ENCODE assay signal across 1 cellular context in genomic region chr1:160519542-160520435, GRCh38.
A peak's percentile ranks its signal among the peaks of the same experiment; 100 is the strongest.
TF ChIP-seq lines count a peak whose summit lies in the region.

No MANE protein-coding gene starts in this region.

TF ChIP-seq in K562, 482 proteins besides CTCF, POLR2A, EP300 and RAD21 (continued from another document and continues in another):
- TF ChIP-seq, protein P1, sequence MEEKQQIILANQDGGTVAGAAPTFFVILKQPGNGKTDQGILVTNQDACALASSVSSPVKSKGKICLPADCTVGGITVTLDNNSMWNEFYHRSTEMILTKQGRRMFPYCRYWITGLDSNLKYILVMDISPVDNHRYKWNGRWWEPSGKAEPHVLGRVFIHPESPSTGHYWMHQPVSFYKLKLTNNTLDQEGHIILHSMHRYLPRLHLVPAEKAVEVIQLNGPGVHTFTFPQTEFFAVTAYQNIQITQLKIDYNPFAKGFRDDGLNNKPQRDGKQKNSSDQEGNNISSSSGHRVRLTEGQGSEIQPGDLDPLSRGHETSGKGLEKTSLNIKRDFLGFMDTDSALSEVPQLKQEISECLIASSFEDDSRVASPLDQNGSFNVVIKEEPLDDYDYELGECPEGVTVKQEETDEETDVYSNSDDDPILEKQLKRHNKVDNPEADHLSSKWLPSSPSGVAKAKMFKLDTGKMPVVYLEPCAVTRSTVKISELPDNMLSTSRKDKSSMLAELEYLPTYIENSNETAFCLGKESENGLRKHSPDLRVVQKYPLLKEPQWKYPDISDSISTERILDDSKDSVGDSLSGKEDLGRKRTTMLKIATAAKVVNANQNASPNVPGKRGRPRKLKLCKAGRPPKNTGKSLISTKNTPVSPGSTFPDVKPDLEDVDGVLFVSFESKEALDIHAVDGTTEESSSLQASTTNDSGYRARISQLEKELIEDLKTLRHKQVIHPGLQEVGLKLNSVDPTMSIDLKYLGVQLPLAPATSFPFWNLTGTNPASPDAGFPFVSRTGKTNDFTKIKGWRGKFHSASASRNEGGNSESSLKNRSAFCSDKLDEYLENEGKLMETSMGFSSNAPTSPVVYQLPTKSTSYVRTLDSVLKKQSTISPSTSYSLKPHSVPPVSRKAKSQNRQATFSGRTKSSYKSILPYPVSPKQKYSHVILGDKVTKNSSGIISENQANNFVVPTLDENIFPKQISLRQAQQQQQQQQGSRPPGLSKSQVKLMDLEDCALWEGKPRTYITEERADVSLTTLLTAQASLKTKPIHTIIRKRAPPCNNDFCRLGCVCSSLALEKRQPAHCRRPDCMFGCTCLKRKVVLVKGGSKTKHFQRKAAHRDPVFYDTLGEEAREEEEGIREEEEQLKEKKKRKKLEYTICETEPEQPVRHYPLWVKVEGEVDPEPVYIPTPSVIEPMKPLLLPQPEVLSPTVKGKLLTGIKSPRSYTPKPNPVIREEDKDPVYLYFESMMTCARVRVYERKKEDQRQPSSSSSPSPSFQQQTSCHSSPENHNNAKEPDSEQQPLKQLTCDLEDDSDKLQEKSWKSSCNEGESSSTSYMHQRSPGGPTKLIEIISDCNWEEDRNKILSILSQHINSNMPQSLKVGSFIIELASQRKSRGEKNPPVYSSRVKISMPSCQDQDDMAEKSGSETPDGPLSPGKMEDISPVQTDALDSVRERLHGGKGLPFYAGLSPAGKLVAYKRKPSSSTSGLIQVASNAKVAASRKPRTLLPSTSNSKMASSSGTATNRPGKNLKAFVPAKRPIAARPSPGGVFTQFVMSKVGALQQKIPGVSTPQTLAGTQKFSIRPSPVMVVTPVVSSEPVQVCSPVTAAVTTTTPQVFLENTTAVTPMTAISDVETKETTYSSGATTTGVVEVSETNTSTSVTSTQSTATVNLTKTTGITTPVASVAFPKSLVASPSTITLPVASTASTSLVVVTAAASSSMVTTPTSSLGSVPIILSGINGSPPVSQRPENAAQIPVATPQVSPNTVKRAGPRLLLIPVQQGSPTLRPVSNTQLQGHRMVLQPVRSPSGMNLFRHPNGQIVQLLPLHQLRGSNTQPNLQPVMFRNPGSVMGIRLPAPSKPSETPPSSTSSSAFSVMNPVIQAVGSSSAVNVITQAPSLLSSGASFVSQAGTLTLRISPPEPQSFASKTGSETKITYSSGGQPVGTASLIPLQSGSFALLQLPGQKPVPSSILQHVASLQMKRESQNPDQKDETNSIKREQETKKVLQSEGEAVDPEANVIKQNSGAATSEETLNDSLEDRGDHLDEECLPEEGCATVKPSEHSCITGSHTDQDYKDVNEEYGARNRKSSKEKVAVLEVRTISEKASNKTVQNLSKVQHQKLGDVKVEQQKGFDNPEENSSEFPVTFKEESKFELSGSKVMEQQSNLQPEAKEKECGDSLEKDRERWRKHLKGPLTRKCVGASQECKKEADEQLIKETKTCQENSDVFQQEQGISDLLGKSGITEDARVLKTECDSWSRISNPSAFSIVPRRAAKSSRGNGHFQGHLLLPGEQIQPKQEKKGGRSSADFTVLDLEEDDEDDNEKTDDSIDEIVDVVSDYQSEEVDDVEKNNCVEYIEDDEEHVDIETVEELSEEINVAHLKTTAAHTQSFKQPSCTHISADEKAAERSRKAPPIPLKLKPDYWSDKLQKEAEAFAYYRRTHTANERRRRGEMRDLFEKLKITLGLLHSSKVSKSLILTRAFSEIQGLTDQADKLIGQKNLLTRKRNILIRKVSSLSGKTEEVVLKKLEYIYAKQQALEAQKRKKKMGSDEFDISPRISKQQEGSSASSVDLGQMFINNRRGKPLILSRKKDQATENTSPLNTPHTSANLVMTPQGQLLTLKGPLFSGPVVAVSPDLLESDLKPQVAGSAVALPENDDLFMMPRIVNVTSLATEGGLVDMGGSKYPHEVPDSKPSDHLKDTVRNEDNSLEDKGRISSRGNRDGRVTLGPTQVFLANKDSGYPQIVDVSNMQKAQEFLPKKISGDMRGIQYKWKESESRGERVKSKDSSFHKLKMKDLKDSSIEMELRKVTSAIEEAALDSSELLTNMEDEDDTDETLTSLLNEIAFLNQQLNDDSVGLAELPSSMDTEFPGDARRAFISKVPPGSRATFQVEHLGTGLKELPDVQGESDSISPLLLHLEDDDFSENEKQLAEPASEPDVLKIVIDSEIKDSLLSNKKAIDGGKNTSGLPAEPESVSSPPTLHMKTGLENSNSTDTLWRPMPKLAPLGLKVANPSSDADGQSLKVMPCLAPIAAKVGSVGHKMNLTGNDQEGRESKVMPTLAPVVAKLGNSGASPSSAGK (IDR thresholded peaks at IDR 0.05), result peak; percentile 46
- TF ChIP-seq TCFL5 (CRISPR knock-in tag; conservative IDR thresholded peaks at IDR 0.05) (no peak), TFAP4 (CRISPR knock-in tag; IDR thresholded peaks at IDR 0.05; ENCODE audit: borderline replicate concordance) (no peak), JUN (IDR thresholded peaks at IDR 0.05; ENCODE audit: borderline replicate concordance, low read depth, low read length) (no peak), JUN (CRISPR knock-in tag; IDR thresholded peaks at IDR 0.05; ENCODE audit: borderline replicate concordance) (no peak), U2AF2 (optimal IDR thresholded peaks at IDR 0.05; ENCODE audit: low read depth, low read length) (no peak), ELF2 (CRISPR knock-in tag; IDR thresholded peaks at IDR 0.05) (no peak), SMARCB1 (IDR thresholded peaks at IDR 0.05; ENCODE audit: insufficient read length, low read depth) (no peak), ZSCAN29 (IDR thresholded peaks at IDR 0.05) (no peak), CCAR2 (IDR thresholded peaks at IDR 0.05; ENCODE audit: low read depth, low read length) (no peak), RFX1 (IDR thresholded peaks at IDR 0.05) (no peak), MXD1 (CRISPR knock-in tag; IDR thresholded peaks at IDR 0.05; ENCODE audit: borderline replicate concordance, poor library complexity, severe bottlenecking) (no peak), HDAC8 (tag; IDR thresholded peaks at IDR 0.05) (no peak), ZNF121 (CRISPR knock-in tag; conservative IDR thresholded peaks at IDR 0.05) (no peak), PML (IDR thresholded peaks at IDR 0.05; ENCODE audit: low read length) (no peak), BMI1 (IDR thresholded peaks at IDR 0.05; ENCODE audit: low read length) (no peak), ATF6 (CRISPR knock-in tag; IDR thresholded peaks at IDR 0.05) (no peak), SFPQ (IDR thresholded peaks at IDR 0.05; ENCODE audit: low read depth, low read length) (no peak), HDAC2 (IDR thresholded peaks at IDR 0.05) (0 out of 2 replicates have a peak, but pooled peaks have one; percentile 59), MEF2D (tag; conservative IDR thresholded peaks at IDR 0.05; ENCODE audit: low read depth) (no peak), ZNF780A (CRISPR knock-in tag; IDR thresholded peaks at IDR 0.05) (no peak), SETDB1 (IDR thresholded peaks at IDR 0.05; ENCODE audit: low read length) (no peak), ZNF253 (CRISPR knock-in tag; conservative IDR thresholded peaks at IDR 0.05) (no peak), MYBL2 (IDR thresholded peaks at IDR 0.05; ENCODE audit: low read depth) (peak; percentile 78), MYBL2 (CRISPR knock-in tag; IDR thresholded peaks at IDR 0.05; ENCODE audit: borderline replicate concordance) (no peak), FOS (IDR thresholded peaks at IDR 0.05; ENCODE audit: extremely low read depth, insufficient read length) (no peak), MCM2 (IDR thresholded peaks at IDR 0.05; ENCODE audit: low read depth) (no peak), FOXA3 (CRISPR knock-in tag; conservative IDR thresholded peaks at IDR 0.05 in 1 of 2, IDR thresholded peaks at IDR 0.05 in 1 of 2) (peak in 1 of 2 experiments; percentile 57; a peak in 1 of 4 replicates), DMBX1 (CRISPR knock-in tag; IDR thresholded peaks at IDR 0.05; ENCODE audit: borderline replicate concordance) (no peak), ZBTB12 (CRISPR knock-in tag; IDR thresholded peaks at IDR 0.05) (no peak), TCF3 (CRISPR knock-in tag; IDR thresholded peaks at IDR 0.05) (peak; percentile 60)
- TF ChIP-seq, protein P2, sequence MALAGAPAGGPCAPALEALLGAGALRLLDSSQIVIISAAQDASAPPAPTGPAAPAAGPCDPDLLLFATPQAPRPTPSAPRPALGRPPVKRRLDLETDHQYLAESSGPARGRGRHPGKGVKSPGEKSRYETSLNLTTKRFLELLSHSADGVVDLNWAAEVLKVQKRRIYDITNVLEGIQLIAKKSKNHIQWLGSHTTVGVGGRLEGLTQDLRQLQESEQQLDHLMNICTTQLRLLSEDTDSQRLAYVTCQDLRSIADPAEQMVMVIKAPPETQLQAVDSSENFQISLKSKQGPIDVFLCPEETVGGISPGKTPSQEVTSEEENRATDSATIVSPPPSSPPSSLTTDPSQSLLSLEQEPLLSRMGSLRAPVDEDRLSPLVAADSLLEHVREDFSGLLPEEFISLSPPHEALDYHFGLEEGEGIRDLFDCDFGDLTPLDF (CRISPR knock-in tag; IDR thresholded peaks at IDR 0.05), result no peak
- TF ChIP-seq, protein P3, sequence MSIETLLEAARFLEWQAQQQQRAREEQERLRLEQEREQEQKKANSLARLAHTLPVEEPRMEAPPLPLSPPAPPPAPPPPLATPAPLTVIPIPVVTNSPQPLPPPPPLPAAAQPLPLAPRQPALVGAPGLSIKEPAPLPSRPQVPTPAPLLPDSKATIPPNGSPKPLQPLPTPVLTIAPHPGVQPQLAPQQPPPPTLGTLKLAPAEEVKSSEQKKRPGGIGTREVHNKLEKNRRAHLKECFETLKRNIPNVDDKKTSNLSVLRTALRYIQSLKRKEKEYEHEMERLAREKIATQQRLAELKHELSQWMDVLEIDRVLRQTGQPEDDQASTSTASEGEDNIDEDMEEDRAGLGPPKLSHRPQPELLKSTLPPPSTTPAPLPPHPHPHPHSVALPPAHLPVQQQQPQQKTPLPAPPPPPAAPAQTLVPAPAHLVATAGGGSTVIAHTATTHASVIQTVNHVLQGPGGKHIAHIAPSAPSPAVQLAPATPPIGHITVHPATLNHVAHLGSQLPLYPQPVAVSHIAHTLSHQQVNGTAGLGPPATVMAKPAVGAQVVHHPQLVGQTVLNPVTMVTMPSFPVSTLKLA (conservative IDR thresholded peaks at IDR 0.05), result peak in 1 of 2 experiments; percentile 49; a peak in 1 of 4 replicates
- TF ChIP-seq, protein P4, sequence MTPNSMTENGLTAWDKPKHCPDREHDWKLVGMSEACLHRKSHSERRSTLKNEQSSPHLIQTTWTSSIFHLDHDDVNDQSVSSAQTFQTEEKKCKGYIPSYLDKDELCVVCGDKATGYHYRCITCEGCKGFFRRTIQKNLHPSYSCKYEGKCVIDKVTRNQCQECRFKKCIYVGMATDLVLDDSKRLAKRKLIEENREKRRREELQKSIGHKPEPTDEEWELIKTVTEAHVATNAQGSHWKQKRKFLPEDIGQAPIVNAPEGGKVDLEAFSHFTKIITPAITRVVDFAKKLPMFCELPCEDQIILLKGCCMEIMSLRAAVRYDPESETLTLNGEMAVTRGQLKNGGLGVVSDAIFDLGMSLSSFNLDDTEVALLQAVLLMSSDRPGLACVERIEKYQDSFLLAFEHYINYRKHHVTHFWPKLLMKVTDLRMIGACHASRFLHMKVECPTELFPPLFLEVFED (CRISPR knock-in tag; conservative IDR thresholded peaks at IDR 0.05), result no peak
- TF ChIP-seq, protein P5, sequence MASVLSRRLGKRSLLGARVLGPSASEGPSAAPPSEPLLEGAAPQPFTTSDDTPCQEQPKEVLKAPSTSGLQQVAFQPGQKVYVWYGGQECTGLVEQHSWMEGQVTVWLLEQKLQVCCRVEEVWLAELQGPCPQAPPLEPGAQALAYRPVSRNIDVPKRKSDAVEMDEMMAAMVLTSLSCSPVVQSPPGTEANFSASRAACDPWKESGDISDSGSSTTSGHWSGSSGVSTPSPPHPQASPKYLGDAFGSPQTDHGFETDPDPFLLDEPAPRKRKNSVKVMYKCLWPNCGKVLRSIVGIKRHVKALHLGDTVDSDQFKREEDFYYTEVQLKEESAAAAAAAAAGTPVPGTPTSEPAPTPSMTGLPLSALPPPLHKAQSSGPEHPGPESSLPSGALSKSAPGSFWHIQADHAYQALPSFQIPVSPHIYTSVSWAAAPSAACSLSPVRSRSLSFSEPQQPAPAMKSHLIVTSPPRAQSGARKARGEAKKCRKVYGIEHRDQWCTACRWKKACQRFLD (CRISPR knock-in tag; IDR thresholded peaks at IDR 0.05), result no peak
